1 cellular context compared by ENCODE assay signal in the genomic region with DNA sequence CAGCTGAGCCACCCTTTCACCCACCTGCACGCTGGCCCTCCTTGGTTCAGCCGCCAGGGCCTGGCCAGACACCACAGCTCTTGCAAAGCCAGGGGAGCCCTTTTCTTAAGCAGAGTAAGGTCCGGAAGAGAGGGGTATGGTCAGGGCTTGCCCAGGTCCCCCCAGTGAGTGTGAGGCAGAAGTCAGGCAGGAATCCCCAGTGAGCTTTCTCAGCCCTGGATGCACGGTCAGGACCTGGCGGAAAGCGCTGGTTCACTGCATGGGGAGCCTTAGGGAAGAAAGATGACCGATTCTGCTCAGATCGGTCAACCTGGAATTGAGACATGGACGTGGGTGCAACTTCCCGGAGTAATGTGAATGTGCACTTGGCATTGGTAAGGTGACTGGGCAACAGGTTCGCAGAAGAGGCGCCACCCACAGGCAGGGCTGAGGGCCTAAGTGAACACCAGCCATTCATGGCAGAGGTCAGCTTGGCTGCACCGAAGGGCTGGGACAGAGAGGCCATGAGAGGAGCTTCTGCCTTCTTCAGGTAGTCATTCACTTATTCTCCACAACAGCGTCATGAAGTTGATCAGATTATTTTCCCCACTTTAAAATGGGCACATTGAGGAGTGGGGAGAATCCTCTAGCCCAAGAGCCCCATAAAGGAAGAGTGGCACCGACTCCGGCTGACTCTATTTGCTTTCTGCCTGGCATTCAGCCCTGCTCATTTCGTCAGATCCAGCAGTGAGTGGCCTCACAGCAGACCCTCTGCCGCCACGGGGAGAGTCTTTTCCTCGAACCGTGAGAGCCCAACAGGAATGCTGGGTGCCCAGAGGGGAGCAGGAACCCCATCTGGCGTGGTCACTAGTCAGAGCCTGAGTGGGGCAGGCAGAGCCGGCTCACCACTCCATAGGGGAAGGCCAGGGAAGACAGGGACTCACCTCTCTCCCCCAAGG.
TF ChIP-seq lines count a peak whose summit lies in the region.

No MANE protein-coding gene starts in this region.

TF ChIP-seq in HepG2, 621 proteins besides CTCF, POLR2A, EP300 and RAD21 (continued from another document and continues in another):
- no peak for TF ChIP-seq PHF20 (CRISPR knock-in tag; IDR thresholded peaks at IDR 0.05)
- TF ChIP-seq NFAT5 (CRISPR knock-in tag; IDR thresholded peaks at IDR 0.05) = 0 out of 2 replicates have a peak, but pooled peaks have one; percentile 55
- no peak for TF ChIP-seq ZFP36L2 (CRISPR knock-in tag; IDR thresholded peaks at IDR 0.05)
- TF ChIP-seq, protein P1, sequence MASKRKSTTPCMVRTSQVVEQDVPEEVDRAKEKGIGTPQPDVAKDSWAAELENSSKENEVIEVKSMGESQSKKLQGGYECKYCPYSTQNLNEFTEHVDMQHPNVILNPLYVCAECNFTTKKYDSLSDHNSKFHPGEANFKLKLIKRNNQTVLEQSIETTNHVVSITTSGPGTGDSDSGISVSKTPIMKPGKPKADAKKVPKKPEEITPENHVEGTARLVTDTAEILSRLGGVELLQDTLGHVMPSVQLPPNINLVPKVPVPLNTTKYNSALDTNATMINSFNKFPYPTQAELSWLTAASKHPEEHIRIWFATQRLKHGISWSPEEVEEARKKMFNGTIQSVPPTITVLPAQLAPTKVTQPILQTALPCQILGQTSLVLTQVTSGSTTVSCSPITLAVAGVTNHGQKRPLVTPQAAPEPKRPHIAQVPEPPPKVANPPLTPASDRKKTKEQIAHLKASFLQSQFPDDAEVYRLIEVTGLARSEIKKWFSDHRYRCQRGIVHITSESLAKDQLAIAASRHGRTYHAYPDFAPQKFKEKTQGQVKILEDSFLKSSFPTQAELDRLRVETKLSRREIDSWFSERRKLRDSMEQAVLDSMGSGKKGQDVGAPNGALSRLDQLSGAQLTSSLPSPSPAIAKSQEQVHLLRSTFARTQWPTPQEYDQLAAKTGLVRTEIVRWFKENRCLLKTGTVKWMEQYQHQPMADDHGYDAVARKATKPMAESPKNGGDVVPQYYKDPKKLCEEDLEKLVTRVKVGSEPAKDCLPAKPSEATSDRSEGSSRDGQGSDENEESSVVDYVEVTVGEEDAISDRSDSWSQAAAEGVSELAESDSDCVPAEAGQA (IDR thresholded peaks at IDR 0.05; ENCODE audit: low read depth) = no peak
- TF ChIP-seq, protein P1 (CRISPR knock-in tag; IDR thresholded peaks at IDR 0.05; ENCODE audit: borderline replicate concordance) = no peak
- TF ChIP-seq ZBTB7B (CRISPR knock-in tag; IDR thresholded peaks at IDR 0.05) = peak; percentile 3; the same call in 1 of the 2 replicates
- no peak for TF ChIP-seq ZSCAN25 (CRISPR knock-in tag; IDR thresholded peaks at IDR 0.05)
- no peak for TF ChIP-seq ZNF543 (CRISPR knock-in tag; IDR thresholded peaks at IDR 0.05)
- TF ChIP-seq, protein P2, sequence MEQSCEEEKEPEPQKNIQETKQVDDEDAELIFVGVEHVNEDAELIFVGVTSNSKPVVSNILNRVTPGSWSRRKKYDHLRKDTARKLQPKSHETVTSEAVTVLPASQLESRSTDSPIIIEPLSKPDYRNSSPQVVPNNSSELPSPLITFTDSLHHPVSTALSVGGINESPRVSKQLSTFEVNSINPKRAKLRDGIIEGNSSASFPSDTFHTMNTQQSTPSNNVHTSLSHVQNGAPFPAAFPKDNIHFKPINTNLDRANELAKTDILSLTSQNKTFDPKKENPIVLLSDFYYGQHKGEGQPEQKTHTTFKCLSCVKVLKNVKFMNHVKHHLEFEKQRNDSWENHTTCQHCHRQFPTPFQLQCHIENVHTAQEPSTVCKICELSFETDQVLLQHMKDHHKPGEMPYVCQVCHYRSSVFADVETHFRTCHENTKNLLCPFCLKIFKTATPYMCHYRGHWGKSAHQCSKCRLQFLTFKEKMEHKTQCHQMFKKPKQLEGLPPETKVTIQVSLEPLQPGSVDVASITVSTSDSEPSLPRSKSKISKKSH (CRISPR knock-in tag; IDR thresholded peaks at IDR 0.05; ENCODE audit: borderline replicate concordance) = peak; percentile 75; the same call in 1 of the 2 replicates
- TF ChIP-seq IKZF5 (CRISPR knock-in tag; IDR thresholded peaks at IDR 0.05) = no peak
- TF ChIP-seq NFKB2 (CRISPR knock-in tag; IDR thresholded peaks at IDR 0.05; ENCODE audit: borderline replicate concordance) = 0 out of 2 replicates have a peak, but pooled peaks have one; percentile 15
- TF ChIP-seq AKAP8 (CRISPR knock-in tag; IDR thresholded peaks at IDR 0.05) = 0 out of 2 replicates have a peak, but pooled peaks have one; percentile 27
- TF ChIP-seq, protein P3, sequence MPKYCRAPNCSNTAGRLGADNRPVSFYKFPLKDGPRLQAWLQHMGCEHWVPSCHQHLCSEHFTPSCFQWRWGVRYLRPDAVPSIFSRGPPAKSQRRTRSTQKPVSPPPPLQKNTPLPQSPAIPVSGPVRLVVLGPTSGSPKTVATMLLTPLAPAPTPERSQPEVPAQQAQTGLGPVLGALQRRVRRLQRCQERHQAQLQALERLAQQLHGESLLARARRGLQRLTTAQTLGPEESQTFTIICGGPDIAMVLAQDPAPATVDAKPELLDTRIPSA (CRISPR knock-in tag; IDR thresholded peaks at IDR 0.05; ENCODE audit: borderline replicate concordance) = no peak
- TF ChIP-seq, protein P4, sequence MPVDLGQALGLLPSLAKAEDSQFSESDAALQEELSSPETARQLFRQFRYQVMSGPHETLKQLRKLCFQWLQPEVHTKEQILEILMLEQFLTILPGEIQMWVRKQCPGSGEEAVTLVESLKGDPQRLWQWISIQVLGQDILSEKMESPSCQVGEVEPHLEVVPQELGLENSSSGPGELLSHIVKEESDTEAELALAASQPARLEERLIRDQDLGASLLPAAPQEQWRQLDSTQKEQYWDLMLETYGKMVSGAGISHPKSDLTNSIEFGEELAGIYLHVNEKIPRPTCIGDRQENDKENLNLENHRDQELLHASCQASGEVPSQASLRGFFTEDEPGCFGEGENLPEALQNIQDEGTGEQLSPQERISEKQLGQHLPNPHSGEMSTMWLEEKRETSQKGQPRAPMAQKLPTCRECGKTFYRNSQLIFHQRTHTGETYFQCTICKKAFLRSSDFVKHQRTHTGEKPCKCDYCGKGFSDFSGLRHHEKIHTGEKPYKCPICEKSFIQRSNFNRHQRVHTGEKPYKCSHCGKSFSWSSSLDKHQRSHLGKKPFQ (CRISPR knock-in tag; IDR thresholded peaks at IDR 0.05; ENCODE audit: insufficient replicate concordance) = no peak
- no peak for TF ChIP-seq HNF4A (CRISPR knock-in tag; IDR thresholded peaks at IDR 0.05)
- no peak for TF ChIP-seq ZNF382 (CRISPR knock-in tag; IDR thresholded peaks at IDR 0.05; ENCODE audit: borderline replicate concordance)
- TF ChIP-seq ZNF552 (CRISPR knock-in tag; IDR thresholded peaks at IDR 0.05; ENCODE audit: borderline replicate concordance) = no peak
- TF ChIP-seq, protein P5, sequence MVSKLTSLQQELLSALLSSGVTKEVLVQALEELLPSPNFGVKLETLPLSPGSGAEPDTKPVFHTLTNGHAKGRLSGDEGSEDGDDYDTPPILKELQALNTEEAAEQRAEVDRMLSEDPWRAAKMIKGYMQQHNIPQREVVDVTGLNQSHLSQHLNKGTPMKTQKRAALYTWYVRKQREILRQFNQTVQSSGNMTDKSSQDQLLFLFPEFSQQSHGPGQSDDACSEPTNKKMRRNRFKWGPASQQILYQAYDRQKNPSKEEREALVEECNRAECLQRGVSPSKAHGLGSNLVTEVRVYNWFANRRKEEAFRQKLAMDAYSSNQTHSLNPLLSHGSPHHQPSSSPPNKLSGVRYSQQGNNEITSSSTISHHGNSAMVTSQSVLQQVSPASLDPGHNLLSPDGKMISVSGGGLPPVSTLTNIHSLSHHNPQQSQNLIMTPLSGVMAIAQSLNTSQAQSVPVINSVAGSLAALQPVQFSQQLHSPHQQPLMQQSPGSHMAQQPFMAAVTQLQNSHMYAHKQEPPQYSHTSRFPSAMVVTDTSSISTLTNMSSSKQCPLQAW (CRISPR knock-in tag; IDR thresholded peaks at IDR 0.05) = no peak
- no peak for TF ChIP-seq ZNF513 (CRISPR knock-in tag; conservative IDR thresholded peaks at IDR 0.05)
- TF ChIP-seq FOXA1 (IDR thresholded peaks at IDR 0.05) = no peak
- no peak for TF ChIP-seq FOXA1 (CRISPR knock-in tag; IDR thresholded peaks at IDR 0.05)
- TF ChIP-seq, protein P6, sequence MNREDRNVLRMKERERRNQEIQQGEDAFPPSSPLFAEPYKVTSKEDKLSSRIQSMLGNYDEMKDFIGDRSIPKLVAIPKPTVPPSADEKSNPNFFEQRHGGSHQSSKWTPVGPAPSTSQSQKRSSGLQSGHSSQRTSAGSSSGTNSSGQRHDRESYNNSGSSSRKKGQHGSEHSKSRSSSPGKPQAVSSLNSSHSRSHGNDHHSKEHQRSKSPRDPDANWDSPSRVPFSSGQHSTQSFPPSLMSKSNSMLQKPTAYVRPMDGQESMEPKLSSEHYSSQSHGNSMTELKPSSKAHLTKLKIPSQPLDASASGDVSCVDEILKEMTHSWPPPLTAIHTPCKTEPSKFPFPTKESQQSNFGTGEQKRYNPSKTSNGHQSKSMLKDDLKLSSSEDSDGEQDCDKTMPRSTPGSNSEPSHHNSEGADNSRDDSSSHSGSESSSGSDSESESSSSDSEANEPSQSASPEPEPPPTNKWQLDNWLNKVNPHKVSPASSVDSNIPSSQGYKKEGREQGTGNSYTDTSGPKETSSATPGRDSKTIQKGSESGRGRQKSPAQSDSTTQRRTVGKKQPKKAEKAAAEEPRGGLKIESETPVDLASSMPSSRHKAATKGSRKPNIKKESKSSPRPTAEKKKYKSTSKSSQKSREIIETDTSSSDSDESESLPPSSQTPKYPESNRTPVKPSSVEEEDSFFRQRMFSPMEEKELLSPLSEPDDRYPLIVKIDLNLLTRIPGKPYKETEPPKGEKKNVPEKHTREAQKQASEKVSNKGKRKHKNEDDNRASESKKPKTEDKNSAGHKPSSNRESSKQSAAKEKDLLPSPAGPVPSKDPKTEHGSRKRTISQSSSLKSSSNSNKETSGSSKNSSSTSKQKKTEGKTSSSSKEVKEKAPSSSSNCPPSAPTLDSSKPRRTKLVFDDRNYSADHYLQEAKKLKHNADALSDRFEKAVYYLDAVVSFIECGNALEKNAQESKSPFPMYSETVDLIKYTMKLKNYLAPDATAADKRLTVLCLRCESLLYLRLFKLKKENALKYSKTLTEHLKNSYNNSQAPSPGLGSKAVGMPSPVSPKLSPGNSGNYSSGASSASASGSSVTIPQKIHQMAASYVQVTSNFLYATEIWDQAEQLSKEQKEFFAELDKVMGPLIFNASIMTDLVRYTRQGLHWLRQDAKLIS (CRISPR knock-in tag; IDR thresholded peaks at IDR 0.05) = no peak
- TF ChIP-seq HIVEP1 (CRISPR knock-in tag; IDR thresholded peaks at IDR 0.05) = no peak
